ENCODE assay signal across 19 cellular contexts in the genomic region with DNA sequence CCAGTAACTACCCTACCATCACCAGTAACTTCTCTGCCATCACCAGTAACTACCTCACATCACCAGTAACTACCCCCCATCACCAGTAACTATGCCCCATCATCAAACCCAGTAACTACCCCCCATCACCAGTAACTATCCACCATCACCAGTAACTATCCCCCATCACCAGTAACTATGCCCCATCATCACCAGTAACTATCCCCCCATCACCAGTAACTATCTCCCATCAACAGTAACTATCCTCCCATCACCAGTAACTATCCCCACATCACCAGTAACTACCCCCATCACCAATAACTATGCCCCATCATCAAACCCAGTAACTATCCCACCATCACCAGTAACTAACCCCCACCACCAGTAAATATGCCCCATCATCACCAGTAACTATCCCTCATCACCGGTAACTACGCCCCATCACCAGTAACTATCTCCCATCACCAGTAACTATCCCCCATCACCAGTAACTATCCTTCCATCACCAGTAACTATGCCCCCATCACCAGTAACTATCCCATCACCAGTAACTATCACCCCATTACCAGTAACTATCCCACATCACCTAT. TPM values are rescaled to one million over a fixed set of nuclear protein-coding genes. Genes with fewer than 3 reads are reported as not detected.
DNase-seq lines count a peak whose midpoint lies in the region; ATAC-seq, FAIRE-seq and TF ChIP-seq lines count a peak whose summit lies in the region.
"Had no signal": no experiment of that assay in that cellular context is flagged by ENCODE, and none has a peak within 500 bp of the region (broad histone marks: within the 10 kb centered on the region; RNA-seq: fewer than 3 reads in every experiment).

No MANE protein-coding gene starts in this region.

- no peaks in the 10 kb centered on the region for H3K27me3 ChIP-seq in CD4-positive, alpha-beta T cell (ENCODE audit: control insufficient read depth, insufficient read depth, low read length)
- H3K27me3 ChIP-seq: ascending aorta had no signal

- TF ChIP-seq POLR2A in GM12892 (IDR thresholded peaks at IDR 0.05; ENCODE audit: low read depth, low read length): no peak

- H3K4me3 Mint-ChIP-seq in CD4-positive, alpha-beta T cell: peak overlapping the region; percentile 54
- peak overlapping the region in 6 of 10 donors; percentile 5 to 50 (median 43) for H3K4me3 Mint-ChIP-seq in naive thymus-derived CD8-positive, alpha-beta T cell
- H3K4me3 Mint-ChIP-seq: activated CD4-positive, alpha-beta T cell treated with anti-CD3 and anti-CD28 coated beads for 36 hours had no signal

- FAIRE-seq in GM12892 (lab: Jason Lieb, UNC): peak; percentile 82
- FAIRE-seq: colon, frontal cortex had no signal

- H3K4me1 Mint-ChIP-seq in CD4-positive, alpha-beta T cell (ENCODE audit: low read depth): peaks cover 27% of the 10 kb centered on the region
- peaks cover 29 to 41% (median 36%) of the 10 kb centered on the region in 4 donors for H3K4me1 Mint-ChIP-seq in naive thymus-derived CD8-positive, alpha-beta T cell

- intact Hi-C loops in CD4-positive, alpha-beta T cell (cut with DNase I, micrococcal nuclease): loop anchor here (2.0 to 5.0 kb wide), 5 partner anchors 57 to 1243 kb away; a partner anchor contains a TSS
- intact Hi-C loops in Right ventricle myocardium superior (cut with DNase I): loop anchor here (10.0 kb wide), 1 partner anchor 55 kb away; a partner anchor contains a TSS

- no peak overlapping the region for H3K27ac ChIP-seq in CD4-positive, alpha-beta T cell (ENCODE audit: low read depth, low read length)
- H3K27ac ChIP-seq: ascending aorta, KMS-11 had no signal

- POLR2A ChIA-PET in CD4-positive, alpha-beta T cell (lab: Charles Lee): no interaction called here
- POLR2A ChIA-PET in naive thymus-derived CD8-positive, alpha-beta T cell (lab: Charles Lee): no interaction called here

- no peak for DNase-seq in CD4-positive, alpha-beta T cell
- no peak for DNase-seq in GM12892 (ENCODE audit: insufficient read length)
- no peak for DNase-seq in activated naive CD4-positive, alpha-beta T cell treated with anti-CD3 and anti-CD28 coated beads, Interleukin-2, amount 50 U/mL, for 72 hours (ENCODE audit: low spot score in 2 of 2)
- peak in 1 of 10 donors; percentile 7 for DNase-seq in naive thymus-derived CD8-positive, alpha-beta T cell
- DNase-seq in Right ventricle myocardium superior: no peak
- DNase-seq in SW 1271 (lab: John Stamatoyannopoulos, UW): no peak
- DNase-seq: NCI-H1048; NCI-H2029 treated with DMSO at 0.1 percent for 48 hours; NCI-H524 treated with DMSO at 0.1 percent for 48 hours; SIG-M5; stimulated activated CD4-positive, alpha-beta T cell treated with anti-CD3 and anti-CD28 coated beads, Interleukin-2, amount 100 ng/mL, for 48 hours had no signal

- TF ChIP-seq CTCF in CD4-positive, alpha-beta T cell (IDR thresholded peaks at IDR 0.05): no peak

- peaks cover 19% of the 10 kb centered on the region for H3K9me3 Mint-ChIP-seq in CD4-positive, alpha-beta T cell
- peaks cover 36 to 45% of the 10 kb centered on the region in 2 donors for H3K9me3 Mint-ChIP-seq in activated naive CD4-positive, alpha-beta T cell treated with anti-CD3 and anti-CD28 coated beads, Interleukin-2, amount 50 U/mL, for 72 hours
- H3K9me3 Mint-ChIP-seq in naive thymus-derived CD8-positive, alpha-beta T cell: peaks cover 2 to 34% (median 17%) of the 10 kb centered on the region in 9 donors

- peaks cover 63% of the 10 kb centered on the region for H3K36me3 Mint-ChIP-seq in CD4-positive, alpha-beta T cell (ENCODE audit: low read depth)
- peaks cover 44 to 55% of the 10 kb centered on the region in 2 donors for H3K36me3 Mint-ChIP-seq in activated naive CD4-positive, alpha-beta T cell treated with anti-CD3 and anti-CD28 coated beads, Interleukin-2, amount 50 U/mL, for 72 hours
- H3K36me3 Mint-ChIP-seq in naive thymus-derived CD8-positive, alpha-beta T cell: peaks cover 14 to 22% (median 21%) of the 10 kb centered on the region in 3 donors

- CTCF ChIA-PET in CD4-positive, alpha-beta T cell (lab: Charles Lee): no interaction called here

- H3K27me3 Mint-ChIP-seq in CD4-positive, alpha-beta T cell: no peaks in the 10 kb centered on the region
- no peaks in the 10 kb centered on the region for H3K27me3 Mint-ChIP-seq in naive thymus-derived CD8-positive, alpha-beta T cell
- H3K27me3 Mint-ChIP-seq: activated CD4-positive, alpha-beta T cell treated with anti-CD3 and anti-CD28 coated beads for 36 hours had no signal

- H3K27ac Mint-ChIP-seq in CD4-positive, alpha-beta T cell: peak overlapping the region; percentile 61
- H3K27ac Mint-ChIP-seq in activated naive CD4-positive, alpha-beta T cell treated with anti-CD3 and anti-CD28 coated beads, Interleukin-2, amount 50 U/mL, for 72 hours: peak overlapping the region; percentile 76 to 81
- H3K27ac Mint-ChIP-seq in naive thymus-derived CD8-positive, alpha-beta T cell: peak overlapping the region in 6 of 10 donors; percentile 4 to 89 (median 62)
- H3K27ac Mint-ChIP-seq: activated CD4-positive, alpha-beta T cell treated with anti-CD3 and anti-CD28 coated beads for 36 hours had no signal

- ATAC-seq in CD4-positive, alpha-beta T cell (ENCODE audit: poor library complexity): no peak
- ATAC-seq in activated naive CD4-positive, alpha-beta T cell treated with anti-CD3 and anti-CD28 coated beads, Interleukin-2, amount 50 U/mL, for 72 hours: no peak
- no peak for ATAC-seq in naive thymus-derived CD8-positive, alpha-beta T cell
- ATAC-seq in SK-N-SH treated with all-trans-retinoic acid at 6 μM for 48 hours (no peak), GM19397 (IDR thresholded peaks at IDR 0.05; ENCODE audit: unreplicated experiment) (no peak), Right ventricle myocardium superior (ENCODE audit: poor library complexity) (no peak)
- ATAC-seq: activated CD4-positive, alpha-beta T cell treated with anti-CD3 and anti-CD28 coated beads for 36 hours; left lobe of liver had no signal

- no peaks in the 10 kb centered on the region for H3K9me3 ChIP-seq in CD4-positive, alpha-beta T cell (ENCODE audit: control insufficient read depth, low read length)
- H3K9me3 ChIP-seq: ascending aorta had no signal

TF ChIP-seq in SK-N-SH treated with all-trans-retinoic acid at 6 μM for 48 hours, 23 proteins besides CTCF, POLR2A, EP300 and RAD21:
- TF ChIP-seq CSDC2 (CRISPR knock-in tag; IDR thresholded peaks at IDR 0.05) (no peak), BACH2 (CRISPR knock-in tag; IDR thresholded peaks at IDR 0.05; ENCODE audit: borderline replicate concordance) (no peak), ZC3H10 (CRISPR knock-in tag; IDR thresholded peaks at IDR 0.05) (no peak), TCF4 (CRISPR knock-in tag; IDR thresholded peaks at IDR 0.05; ENCODE audit: borderline replicate concordance) (no peak), ISL1 (CRISPR knock-in tag; IDR thresholded peaks at IDR 0.05) (no peak), GLIS3 (CRISPR knock-in tag; IDR thresholded peaks at IDR 0.05) (no peak), ZNF565 (CRISPR knock-in tag; conservative IDR thresholded peaks at IDR 0.05; ENCODE audit: low read depth) (no peak), ZNF70 (CRISPR knock-in tag; IDR thresholded peaks at IDR 0.05) (no peak), ZFP30 (CRISPR knock-in tag; IDR thresholded peaks at IDR 0.05) (no peak), OSR1 (CRISPR knock-in tag; IDR thresholded peaks at IDR 0.05) (no peak), TOX (CRISPR knock-in tag; IDR thresholded peaks at IDR 0.05; ENCODE audit: borderline replicate concordance) (no peak), PPARA (CRISPR knock-in tag; IDR thresholded peaks at IDR 0.05; ENCODE audit: borderline replicate concordance) (no peak), ESRRG (CRISPR knock-in tag; IDR thresholded peaks at IDR 0.05) (no peak), ARNTL (CRISPR knock-in tag; IDR thresholded peaks at IDR 0.05; ENCODE audit: borderline replicate concordance, low read depth) (no peak), SNAI2 (CRISPR knock-in tag; IDR thresholded peaks at IDR 0.05) (no peak)

RNA-seq across cellular contexts. Expression of a gene that starts 3.0 kb away (rescaled TPM):
- total RNA-seq in CD4-positive, alpha-beta T cell: 10 to 100 TPM; 34.6 to 39.3 TPM
- 23.3 TPM for polyA plus RNA-seq in GM12892 (2012; ENCODE audit: missing spikeins)
- total RNA-seq in activated naive CD4-positive, alpha-beta T cell treated with anti-CD3 and anti-CD28 coated beads, Interleukin-2, amount 50 U/mL, for 72 hours: 10 to 100 TPM; 54.9 to 58.0 TPM
- total RNA-seq in naive thymus-derived CD8-positive, alpha-beta T cell: 10 to 100 TPM; 24.9 to 27.2 TPM
- 10 to 100 TPM; 37.8 to 43.6 (median 42.3) TPM for polyA plus RNA-seq in naive thymus-derived CD8-positive, alpha-beta T cell
- total RNA-seq in Right ventricle myocardium superior: 31.8 TPM

RNA-seq across cellular contexts. Expression of a gene that starts 57.8 kb away (rescaled TPM):
- 100 to 1,000 TPM; 338 to 340 TPM for total RNA-seq in CD4-positive, alpha-beta T cell
- polyA plus RNA-seq in GM12892 (2012; ENCODE audit: missing spikeins): 337 TPM
- total RNA-seq in activated naive CD4-positive, alpha-beta T cell treated with anti-CD3 and anti-CD28 coated beads, Interleukin-2, amount 50 U/mL, for 72 hours: 100 to 1,000 TPM; 382 to 645 TPM
- total RNA-seq in naive thymus-derived CD8-positive, alpha-beta T cell: 100 to 1,000 TPM; 251 to 254 TPM
- polyA plus RNA-seq in naive thymus-derived CD8-positive, alpha-beta T cell: 100 to 1,000 TPM; 427 to 622 (median 526) TPM
- 141 TPM for total RNA-seq in Right ventricle myocardium superior
